In the genomic region with DNA sequence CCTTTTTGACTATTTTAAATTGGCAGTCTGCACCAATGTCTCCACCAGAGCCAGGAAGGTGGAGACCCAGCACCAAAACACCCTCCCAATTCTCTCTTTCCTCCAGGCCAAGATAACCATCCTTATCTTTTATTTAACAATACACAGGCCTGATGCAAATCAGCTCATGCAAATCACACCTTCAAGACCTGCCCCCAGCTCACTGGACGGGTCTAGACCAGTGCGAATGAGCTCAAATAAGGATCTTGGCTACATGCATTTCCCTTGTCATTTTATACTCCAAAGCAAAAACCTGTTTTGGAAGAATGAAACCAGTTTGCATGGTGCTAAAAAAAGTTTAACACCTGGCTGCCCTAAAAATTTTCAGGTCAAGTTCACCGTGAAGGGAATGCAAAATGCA, we compare ENCODE assay signal across 24 cellular contexts.
"Had no signal": no experiment of that assay in that cellular context is flagged by ENCODE, and none has a peak within 500 bp of the region (broad histone marks: within the 10 kb centered on the region; RNA-seq: fewer than 3 reads in every experiment).

No MANE protein-coding gene starts in this region.

- H3K4me1 Mint-ChIP-seq: central memory CD8-positive, alpha-beta T cell had no signal

- ATAC-seq: activated CD4-positive, CD25-positive, alpha-beta regulatory T cell treated with anti-CD3 and anti-CD28 coated beads, Interleukin-2, amount 50 U/mL, for 24 hours; activated T-cell treated with anti-CD3 and anti-CD28 coated beads, Interleukin-2, amount 50 U/mL, for 72 hours; left colon; lower lobe of right lung; natural killer cell treated with Interleukin-12 subunit alpha and Interleukin-12 subunit beta and Interleukin-15 and Interleukin-18, amount 100 ng/mL, for 72 hours had no signal

- H3K27ac ChIP-seq: brain microvascular endothelial cell, colonic mucosa, lower lobe of right lung, right atrium auricular region, tibial nerve, vagina had no signal

- DNase-seq: activated CD4-positive, alpha-beta T cell treated with anti-CD3 and anti-CD28 coated beads, Interleukin-2, amount 50 U/mL, for 1 hour; activated CD8-positive, alpha-beta memory T cell treated with anti-CD3 and anti-CD28 coated beads, Interleukin-2, amount 50 U/mL, for 4 hours; activated effector memory CD4-positive, alpha-beta T cell treated with anti-CD3 and anti-CD28 coated beads, Interleukin-2, amount 50 U/mL, for 16 hours; activated naive CD4-positive, alpha-beta T cell treated with anti-CD3 and anti-CD28 coated beads, Interleukin-2, amount 50 U/mL, for 16 hours; activated T-cell treated with anti-CD3 and anti-CD28 coated beads, Interleukin-2, amount 50 U/mL, for 72 hours; aorta; brain microvascular endothelial cell; colonic mucosa; foreskin melanocyte; hypothalamus; islet precursor cell; left colon; lower lobe of right lung; stimulated activated CD4-positive, alpha-beta T cell treated with anti-CD3 and anti-CD28 coated beads, Interleukin-12 subunit alpha, Interleukin-12 subunit beta, amount 100 ng/mL, for 4 hours; stimulated activated CD4-positive, alpha-beta T cell treated with anti-CD3 and anti-CD28 coated beads, Interleukin-1b, Interleukin-23, amount 100 ng/mL, for 48 hours; stimulated activated CD8-positive, alpha-beta memory T cell treated with anti-CD3 and anti-CD28 coated beads, Interleukin-4, amount 100 ng/mL, for 48 hours; stimulated activated naive CD4-positive, alpha-beta T cell; T1000 had no signal

- H3K36me3 Mint-ChIP-seq: natural killer cell treated with Interleukin-12 subunit alpha and Interleukin-12 subunit beta and Interleukin-15 and Interleukin-18, amount 100 ng/mL, for 72 hours had no signal

- H3K4me3 Mint-ChIP-seq: central memory CD8-positive, alpha-beta T cell; natural killer cell treated with Interleukin-12 subunit alpha and Interleukin-12 subunit beta and Interleukin-15 and Interleukin-18, amount 100 ng/mL, for 72 hours had no signal

- H3K9me3 ChIP-seq: colonic mucosa, lower lobe of right lung, right atrium auricular region, tibial nerve, vagina had no signal

- H3K27ac Mint-ChIP-seq: activated T-cell treated with anti-CD3 and anti-CD28 coated beads, Interleukin-2, amount 50 U/mL, for 72 hours had no signal

- H3K27me3 Mint-ChIP-seq: central memory CD8-positive, alpha-beta T cell; natural killer cell treated with Interleukin-12 subunit alpha and Interleukin-12 subunit beta and Interleukin-15 and Interleukin-18, amount 100 ng/mL, for 72 hours had no signal

- H3K9me3 Mint-ChIP-seq: activated T-cell treated with anti-CD3 and anti-CD28 coated beads, Interleukin-2, amount 50 U/mL, for 72 hours; central memory CD8-positive, alpha-beta T cell had no signal

- H3K4me3 ChIP-seq: colonic mucosa, lower lobe of right lung, right atrium auricular region, tibial nerve, vagina had no signal

- H3K4me1 ChIP-seq: colonic mucosa, right atrium auricular region had no signal

- H3K27me3 ChIP-seq: brain microvascular endothelial cell, colonic mucosa, right atrium auricular region, tibial nerve, vagina had no signal

- H3K36me3 ChIP-seq: brain microvascular endothelial cell, colonic mucosa, lower lobe of right lung, right atrium auricular region, tibial nerve, vagina had no signal
